8 cellular contexts compared by ENCODE assay signal in genomic region chr2:96764253-96764637, GRCh38. TPM values are rescaled to one million over a fixed set of nuclear protein-coding genes. Genes with fewer than 3 reads are reported as not detected.
A peak's percentile ranks its signal among the peaks of the same experiment; 100 is the strongest.
DNase-seq lines count a peak whose midpoint lies in the region; ATAC-seq and TF ChIP-seq lines count a peak whose summit lies in the region.

No MANE protein-coding gene starts in this region.

- peak; percentile 49 for DNase-seq in NCI-H82 (lab: John Stamatoyannopoulos, UW)
- DNase-seq in NCI-H82 treated with DMSO at 0.1 percent for 48 hours (lab: John Stamatoyannopoulos, UW; ENCODE audit: unreplicated experiment), result no peak
- DNase-seq in PC-9, result peak; percentile 79 to 92
- no peak for DNase-seq in epithelial cell of proximal tubule (ENCODE audit: low read depth)
- peak; percentile 14 for DNase-seq in prostate gland (ENCODE audit: low spot score)
- no peak for DNase-seq in NCI-H2171 (lab: John Stamatoyannopoulos, UW)
- DNase-seq in NCI-H748 treated with DMSO at 0.1 percent for 48 hours (lab: John Stamatoyannopoulos, UW), result no peak

- peak overlapping the region; percentile 94 for H3K4me2 ChIP-seq in PC-9

- POLR2A ChIA-PET in PC-9 (lab: Charles Lee; ENCODE audit: unreplicated experiment), result no interaction called here

- peaks cover 78% of the 10 kb centered on the region for H3K79me2 ChIP-seq in PC-9 (ENCODE audit: low read depth)

- no peak for TF ChIP-seq POLR2A in prostate gland (IDR thresholded peaks at IDR 0.05)

- no peaks in the 10 kb centered on the region for H3K27me3 ChIP-seq in PC-9 (ENCODE audit: insufficient read depth, low read depth)
- no peaks in the 10 kb centered on the region for H3K27me3 ChIP-seq in prostate gland (replicated peaks; ENCODE audit: insufficient read depth)

- H4K20me1 ChIP-seq in PC-9 (ENCODE audit: insufficient read depth), result no peaks in the 10 kb centered on the region

- H3K36me3 ChIP-seq in PC-9 (ENCODE audit: low read depth) (no peaks in the 10 kb centered on the region), prostate gland (no peaks in the 10 kb centered on the region)

- CTCF ChIA-PET in PC-9 (lab: Charles Lee), result interaction anchor here (0.6 to 1.8 kb wide), 6 partner anchors 11 to 255 kb away, joined by 3 to 11 read pairs (median 5); no protein-coding TSS in a partner anchor

- peaks cover 78% of the 10 kb centered on the region for H3K4me1 ChIP-seq in PC-9 (replicated peaks; ENCODE audit: insufficient read depth)
- peaks cover 6% of the 10 kb centered on the region for H3K4me1 ChIP-seq in prostate gland (replicated peaks)

- WGBS in prostate gland, result 13% methylated on average over 8 of the region's 8 CpGs

- H3F3A ChIP-seq in PC-9 (ENCODE audit: insufficient read depth, low read depth), result peaks cover 74% of the 10 kb centered on the region

- BruUV-seq in PC-9 (replicated peaks; lab: Mats Ljungman, UMichigan), result no TSS peak

- intact Hi-C loops in PC-9 (cut with micrococcal nuclease; ENCODE audit: unreplicated experiment) (loop anchor here (5.0 to 10.0 kb wide), 2 partner anchors 127 to 429 kb away; partner anchors contain the start of genes KANSL3 and NCAPH), prostate gland (cut with DNase I) (loop anchor here (5.0 kb wide), 3 partner anchors 38 to 237 kb away; no protein-coding TSS in a partner anchor)

- no peaks in the 10 kb centered on the region for H3K9me2 ChIP-seq in PC-9 (ENCODE audit: insufficient read depth)

- peak overlapping the region; percentile 87 for H3K4me3 ChIP-seq in PC-9
- H3K4me3 ChIP-seq in epithelial cell of proximal tubule (ENCODE audit: low read depth, low read length), result peak overlapping the region; percentile 69
- H3K4me3 ChIP-seq in prostate gland, result peak overlapping the region; percentile 11 to 66

- peak overlapping the region; percentile 65 for H2AFZ ChIP-seq in PC-9

- TF ChIP-seq CTCF in PC-9 (conservative IDR thresholded peaks at IDR 0.05) (no peak), epithelial cell of proximal tubule (conservative IDR thresholded peaks at IDR 0.05; ENCODE audit: low read depth, low read length) (no peak), prostate gland (IDR thresholded peaks at IDR 0.05) (no peak)

- H3K27ac ChIP-seq in PC-9 (peak overlapping the region; percentile 79), prostate gland (peak overlapping the region; percentile 15 to 47)

- H3K9me3 ChIP-seq in PC-9 (ENCODE audit: insufficient read depth, low read depth), result no peaks in the 10 kb centered on the region
- H3K9me3 ChIP-seq in prostate gland, result no peaks in the 10 kb centered on the region

- ATAC-seq in GM21717 (IDR thresholded peaks at IDR 0.05; ENCODE audit: unreplicated experiment), result no peak

RNA-seq across cellular contexts. Expression of gene CNNM4, which starts 3.5 kb away (rescaled TPM):
- total RNA-seq in PC-9 (2021) (28.2 and 31.4 TPM in 2 replicates), epithelial cell of proximal tubule (5.7 and 9.0 TPM in 2 replicates), prostate gland (10 to 100 TPM in 1 of 2 donors, 1 to 10 TPM in 1; 9.2 to 13.9 TPM)

RNA-seq across cellular contexts. Expression of gene LMAN2L, which starts 24.4 kb away (rescaled TPM):
- total RNA-seq in PC-9 (2021) (13.2 and 15.6 TPM in 2 replicates), epithelial cell of proximal tubule (13.0 and 22.3 TPM in 2 replicates), prostate gland (10 to 100 TPM; 26.1 to 26.8 TPM)

RNA-seq across cellular contexts. Expression of gene CNNM3, which starts 51.8 kb away (rescaled TPM):
- 28.7 and 28.8 TPM in 2 replicates for total RNA-seq in PC-9 (2021)
- 8.2 and 10.6 TPM in 2 replicates for total RNA-seq in epithelial cell of proximal tubule
- 10 to 100 TPM; 29.7 to 29.8 TPM for total RNA-seq in prostate gland

Comparison
In these comparisons a context has a peak if more than half of its experiments do, and no peak if none do; other contexts are left out.
1. DNase-seq: peak in NCI-H82 (single experiment), PC-9 (2 of 2) and prostate gland (single experiment); none in NCI-H82 treated with DMSO at 0.1 percent for 48 hours (single experiment), epithelial cell of proximal tubule (single experiment), NCI-H2171 (single experiment) and NCI-H748 treated with DMSO at 0.1 percent for 48 hours (single experiment).
2. Peak in every context shown above with its lines, with median percentiles within 50 percentile points of each other: H3K4me3 ChIP-seq.